ENCODE assay signal across 8 cellular contexts in the genomic region with DNA sequence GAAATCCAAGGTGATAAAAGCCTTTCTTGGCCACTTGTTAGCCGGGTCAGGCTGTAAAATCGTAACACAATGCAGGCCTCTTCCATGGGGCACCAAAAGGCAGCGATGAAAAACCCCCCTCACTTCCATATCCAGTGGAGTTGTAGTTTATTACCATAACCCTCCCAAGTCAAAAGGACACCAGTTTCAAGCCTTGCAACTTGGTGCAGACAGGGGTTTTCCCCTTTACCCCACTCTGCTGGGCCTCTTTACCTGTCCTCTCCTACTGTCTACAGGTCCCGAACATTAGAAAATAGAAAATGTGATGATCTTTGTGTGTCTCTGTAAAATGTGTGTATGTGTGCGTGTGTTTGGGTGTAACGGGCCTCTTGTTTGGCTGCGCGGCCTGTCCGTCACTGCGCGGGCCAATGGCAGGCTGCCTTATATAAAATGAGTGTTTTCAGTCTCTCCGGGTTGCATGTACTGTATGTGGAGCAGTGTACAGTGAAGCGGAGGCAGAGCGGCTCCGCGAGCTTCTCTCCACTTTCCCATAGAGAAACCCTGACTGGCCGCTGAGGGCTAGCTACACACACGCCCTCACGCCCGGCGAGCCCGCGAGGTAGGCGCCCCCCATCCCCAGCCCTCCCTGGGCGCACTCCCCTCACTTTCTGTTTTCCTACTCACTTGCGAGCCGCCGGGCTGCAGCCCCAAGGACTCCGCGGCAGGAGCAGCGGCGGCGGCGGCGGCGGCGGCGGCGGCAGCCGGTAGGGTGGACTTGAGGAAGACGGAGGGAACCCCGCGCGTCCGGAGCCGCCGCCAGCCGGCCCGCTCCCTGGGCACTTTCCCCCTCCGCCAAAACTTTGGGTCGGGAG. TPM values are rescaled to one million over a fixed set of nuclear protein-coding genes. Genes with fewer than 3 reads are reported as not detected.
DNase-seq lines count a peak whose midpoint lies in the region; ATAC-seq, FAIRE-seq and TF ChIP-seq lines count a peak whose summit lies in the region.

Gene BBX (plus strand): TSS at position 453 of the 851 bp plus-strand sequence. CDS start 187,499 bp downstream, outside the sequence.

- peak; percentile 91 for ATAC-seq in HG02981 (IDR thresholded peaks at IDR 0.05; ENCODE audit: unreplicated experiment)
- ATAC-seq in right cardiac atrium: peak; percentile 98

- FAIRE-seq in GM18507 (lab: Jason Lieb, UNC): peak; percentile 94
- FAIRE-seq in urothelium cell line (lab: Jason Lieb, UNC): no peak

- no peaks in the 10 kb centered on the region for H3K36me3 ChIP-seq in ascending aorta

- no peak for TF ChIP-seq CTCF in ascending aorta (IDR thresholded peaks at IDR 0.05)

- H3K27me3 ChIP-seq in ascending aorta: no peaks in the 10 kb centered on the region
- H3K27me3 ChIP-seq in right cardiac atrium (ENCODE audit: control insufficient read depth, insufficient read depth): no peaks in the 10 kb centered on the region

- peak; percentile 65 for DNase-seq in GM18507 (ENCODE audit: extremely low spot score, insufficient read length, low read depth)
- peak; percentile 81 for DNase-seq in NCI-H2029 (lab: John Stamatoyannopoulos, UW)
- DNase-seq in T-helper 22 cell (ENCODE audit: low read depth): peak; percentile 78
- peak; percentile 85 to 98 for DNase-seq in ascending aorta (ENCODE audit: low spot score in 2 of 2)
- peak; percentile 88 to 97 (median 96) for DNase-seq in right cardiac atrium
- peak; percentile 92 for DNase-seq in pulmonary artery endothelial cell (ENCODE audit: low read depth, low spot score)
- peak; percentile 88 for DNase-seq in urothelium cell line (ENCODE audit: low spot score)

- H3K9me3 ChIP-seq in ascending aorta (no peaks in the 10 kb centered on the region), right cardiac atrium (ENCODE audit: control insufficient read depth, low read length) (no peaks in the 10 kb centered on the region)

- under 1% methylated on average over 51 of the region's 51 CpGs for WGBS in right cardiac atrium

- peak within 1 kb of the TSS; percentile 96 to 98 for H3K27ac ChIP-seq in ascending aorta
- peak within 1 kb of the TSS; percentile 89 for H3K27ac ChIP-seq in right cardiac atrium (ENCODE audit: low read length)

- intact Hi-C loops in ascending aorta (cut with DNase I): loop anchor here (1.0 to 10.0 kb wide), 6 partner anchors 91 to 1065 kb away; partner anchors contain the start of genes CD47, CIP2A, DZIP3 and IFT57
- intact Hi-C loops in right cardiac atrium (cut with DNase I): loop anchor here in 3 of 4 donors (5.0 to 10.0 kb wide), 2 partner anchors 90 to 278 kb away; no protein-coding TSS in a partner anchor

- peaks cover 0 to 11% of the 10 kb centered on the region in 2 donors for H3K4me1 ChIP-seq in ascending aorta
- H3K4me1 ChIP-seq in right cardiac atrium (ENCODE audit: control insufficient read depth, insufficient read depth, low read length): peaks cover 1% of the 10 kb centered on the region

- peak within 1 kb of the TSS; percentile 94 to 95 for H3K4me3 ChIP-seq in ascending aorta
- peak within 1 kb of the TSS; percentile 98 for H3K4me3 ChIP-seq in right cardiac atrium (ENCODE audit: low read length)

RNA-seq across cellular contexts. Expression of gene BBX, which starts in this region (rescaled TPM):
- total RNA-seq in ascending aorta: 18.0 TPM
- total RNA-seq in right cardiac atrium: 10 to 100 TPM; 44.6 to 57.1 (median 50.0) TPM
- 10.6 TPM for polyA plus RNA-seq in right cardiac atrium
- total RNA-seq in pulmonary artery endothelial cell: 53.5 and 69.5 TPM in 2 replicates

Comparison
In these comparisons a context has a peak if more than half of its experiments do, and no peak if none do; other contexts are left out.
1. Peak in every context shown above with its lines: DNase-seq, ATAC-seq, H3K4me3 ChIP-seq and H3K27ac ChIP-seq.